ENCODE assay signal across 1 cellular context in the genomic region with DNA sequence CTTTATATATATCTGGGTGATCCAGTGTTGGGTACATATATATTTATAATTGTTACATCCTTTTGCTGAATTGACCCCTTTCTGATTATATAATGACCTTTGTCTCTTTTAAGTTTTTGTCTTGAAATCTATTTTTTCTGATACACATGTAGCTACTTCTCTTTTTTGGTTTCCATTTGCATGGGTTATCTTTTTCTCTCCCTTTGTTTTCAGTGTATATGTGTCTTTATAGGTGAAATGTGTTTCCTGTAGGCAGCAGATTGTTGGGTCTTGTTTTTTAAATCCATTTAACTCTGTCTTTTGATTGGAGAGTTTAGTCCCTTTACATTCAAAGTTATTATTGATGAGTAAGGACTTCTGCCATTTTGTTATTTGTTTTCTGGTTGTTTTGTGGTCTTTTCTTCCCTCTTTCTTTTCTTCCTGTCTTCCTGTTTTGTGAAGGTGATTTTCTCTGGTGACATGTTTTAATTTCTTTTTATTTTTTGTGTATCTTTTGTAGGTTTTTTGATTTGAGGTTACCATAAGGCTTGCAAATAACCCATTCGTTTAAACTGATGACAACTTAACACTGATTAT.
TF ChIP-seq lines count a peak whose summit lies in the region.

No MANE protein-coding gene starts in this region.

TF ChIP-seq in H1, 55 proteins besides CTCF, POLR2A, EP300 and RAD21 (continued from another document):
- no peak for TF ChIP-seq CHD7 (IDR thresholded peaks at IDR 0.05; ENCODE audit: insufficient replicate concordance, low read length)
- no peak for TF ChIP-seq KDM4A (IDR thresholded peaks at IDR 0.05; ENCODE audit: low read depth, low read length, severe bottlenecking)
- TF ChIP-seq SP2 (IDR thresholded peaks at IDR 0.05; ENCODE audit: low read length), result no peak
- TF ChIP-seq MAFK (IDR thresholded peaks at IDR 0.05; ENCODE audit: low read depth, low read length), result peak; percentile 15; the same call in 1 of the 2 replicates
- no peak for TF ChIP-seq HDAC6 (IDR thresholded peaks at IDR 0.05; ENCODE audit: low read depth, low read length)
